ENCODE assay signal across 1 cellular context in genomic region chr2:164934790-164935466, GRCh38.
TF ChIP-seq lines count a peak whose summit lies in the region.

No MANE protein-coding gene starts in this region.

TF ChIP-seq in HepG2, 621 proteins besides CTCF, POLR2A, EP300 and RAD21 (continued from another document and continues in another):
- TF ChIP-seq, protein P1, sequence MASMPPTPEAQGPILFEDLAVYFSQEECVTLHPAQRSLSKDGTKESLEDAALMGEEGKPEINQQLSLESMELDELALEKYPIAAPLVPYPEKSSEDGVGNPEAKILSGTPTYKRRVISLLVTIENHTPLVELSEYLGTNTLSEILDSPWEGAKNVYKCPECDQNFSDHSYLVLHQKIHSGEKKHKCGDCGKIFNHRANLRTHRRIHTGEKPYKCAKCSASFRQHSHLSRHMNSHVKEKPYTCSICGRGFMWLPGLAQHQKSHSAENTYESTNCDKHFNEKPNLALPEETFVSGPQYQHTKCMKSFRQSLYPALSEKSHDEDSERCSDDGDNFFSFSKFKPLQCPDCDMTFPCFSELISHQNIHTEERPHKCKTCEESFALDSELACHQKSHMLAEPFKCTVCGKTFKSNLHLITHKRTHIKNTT (CRISPR knock-in tag; IDR thresholded peaks at IDR 0.05) = no peak
- TF ChIP-seq ATF1 (CRISPR knock-in tag; IDR thresholded peaks at IDR 0.05) (peak; percentile 46; the same call in 1 of the 2 replicates), ZZZ3 (CRISPR knock-in tag; IDR thresholded peaks at IDR 0.05; ENCODE audit: borderline replicate concordance) (no peak), ZNF687 (CRISPR knock-in tag; IDR thresholded peaks at IDR 0.05) (no peak), PCBP2 (optimal IDR thresholded peaks at IDR 0.05; ENCODE audit: low read depth, low read length, poor library complexity, severe bottlenecking) (no peak), TBX3 (IDR thresholded peaks at IDR 0.05; ENCODE audit: borderline replicate concordance) (peak; percentile 98), RORA (CRISPR knock-in tag; IDR thresholded peaks at IDR 0.05) (peak; percentile 76; the same call in 1 of the 2 replicates), RFXANK (CRISPR knock-in tag; IDR thresholded peaks at IDR 0.05) (0 out of 2 replicates have a peak, but pooled peaks have one; percentile 50), HDAC6 (IDR thresholded peaks at IDR 0.05; ENCODE audit: low read depth, low read length) (no peak), ZNF543 (CRISPR knock-in tag; IDR thresholded peaks at IDR 0.05) (0 out of 2 replicates have a peak, but pooled peaks have one; percentile 38), MED13 (CRISPR knock-in tag; IDR thresholded peaks at IDR 0.05) (0 out of 2 replicates have a peak, but pooled peaks have one; percentile 30), GTF2F1 (IDR thresholded peaks at IDR 0.05; ENCODE audit: low read length) (no peak), NKX3-1 (CRISPR knock-in tag; IDR thresholded peaks at IDR 0.05) (no peak), RFX1 (IDR thresholded peaks at IDR 0.05) (no peak), SMAD1 (CRISPR knock-in tag; IDR thresholded peaks at IDR 0.05; ENCODE audit: borderline replicate concordance, low read depth) (no peak), FOXP1 (IDR thresholded peaks at IDR 0.05) (peak; percentile 84), FOXP1 (CRISPR knock-in tag; IDR thresholded peaks at IDR 0.05) (peak; percentile 96), ONECUT2 (CRISPR knock-in tag; IDR thresholded peaks at IDR 0.05) (peak; percentile 99), ZBTB7B (CRISPR knock-in tag; IDR thresholded peaks at IDR 0.05) (0 out of 2 replicates have a peak, but pooled peaks have one; percentile 12), GFI1 (CRISPR knock-in tag; IDR thresholded peaks at IDR 0.05; ENCODE audit: borderline replicate concordance) (peak; percentile 67), SRSF1 (optimal IDR thresholded peaks at IDR 0.05; ENCODE audit: low read depth, low read length) (no peak), CERS6 (CRISPR knock-in tag; IDR thresholded peaks at IDR 0.05) (no peak), ZNF777 (CRISPR knock-in tag; IDR thresholded peaks at IDR 0.05) (no peak), ZMYM2 (CRISPR knock-in tag; IDR thresholded peaks at IDR 0.05) (peak; percentile 82; the same call in 1 of the 2 replicates), REXO4 (CRISPR knock-in tag; IDR thresholded peaks at IDR 0.05; ENCODE audit: borderline replicate concordance) (no peak), SALL2 (CRISPR knock-in tag; IDR thresholded peaks at IDR 0.05) (no peak), TEF (CRISPR knock-in tag; IDR thresholded peaks at IDR 0.05) (no peak), KIAA2018 (CRISPR knock-in tag; IDR thresholded peaks at IDR 0.05; ENCODE audit: borderline replicate concordance) (no peak), MXD3 (CRISPR knock-in tag; IDR thresholded peaks at IDR 0.05) (no peak), CENPX (CRISPR knock-in tag; IDR thresholded peaks at IDR 0.05) (no peak), ZFP36L1 (CRISPR knock-in tag; IDR thresholded peaks at IDR 0.05) (0 out of 2 replicates have a peak, but pooled peaks have one; percentile 39), SOX5 (CRISPR knock-in tag; IDR thresholded peaks at IDR 0.05; ENCODE audit: borderline replicate concordance) (peak; percentile 100)
- TF ChIP-seq, protein P2, sequence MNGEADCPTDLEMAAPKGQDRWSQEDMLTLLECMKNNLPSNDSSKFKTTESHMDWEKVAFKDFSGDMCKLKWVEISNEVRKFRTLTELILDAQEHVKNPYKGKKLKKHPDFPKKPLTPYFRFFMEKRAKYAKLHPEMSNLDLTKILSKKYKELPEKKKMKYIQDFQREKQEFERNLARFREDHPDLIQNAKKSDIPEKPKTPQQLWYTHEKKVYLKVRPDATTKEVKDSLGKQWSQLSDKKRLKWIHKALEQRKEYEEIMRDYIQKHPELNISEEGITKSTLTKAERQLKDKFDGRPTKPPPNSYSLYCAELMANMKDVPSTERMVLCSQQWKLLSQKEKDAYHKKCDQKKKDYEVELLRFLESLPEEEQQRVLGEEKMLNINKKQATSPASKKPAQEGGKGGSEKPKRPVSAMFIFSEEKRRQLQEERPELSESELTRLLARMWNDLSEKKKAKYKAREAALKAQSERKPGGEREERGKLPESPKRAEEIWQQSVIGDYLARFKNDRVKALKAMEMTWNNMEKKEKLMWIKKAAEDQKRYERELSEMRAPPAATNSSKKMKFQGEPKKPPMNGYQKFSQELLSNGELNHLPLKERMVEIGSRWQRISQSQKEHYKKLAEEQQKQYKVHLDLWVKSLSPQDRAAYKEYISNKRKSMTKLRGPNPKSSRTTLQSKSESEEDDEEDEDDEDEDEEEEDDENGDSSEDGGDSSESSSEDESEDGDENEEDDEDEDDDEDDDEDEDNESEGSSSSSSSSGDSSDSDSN (CRISPR knock-in tag; IDR thresholded peaks at IDR 0.05) = no peak
- TF ChIP-seq, protein P3, sequence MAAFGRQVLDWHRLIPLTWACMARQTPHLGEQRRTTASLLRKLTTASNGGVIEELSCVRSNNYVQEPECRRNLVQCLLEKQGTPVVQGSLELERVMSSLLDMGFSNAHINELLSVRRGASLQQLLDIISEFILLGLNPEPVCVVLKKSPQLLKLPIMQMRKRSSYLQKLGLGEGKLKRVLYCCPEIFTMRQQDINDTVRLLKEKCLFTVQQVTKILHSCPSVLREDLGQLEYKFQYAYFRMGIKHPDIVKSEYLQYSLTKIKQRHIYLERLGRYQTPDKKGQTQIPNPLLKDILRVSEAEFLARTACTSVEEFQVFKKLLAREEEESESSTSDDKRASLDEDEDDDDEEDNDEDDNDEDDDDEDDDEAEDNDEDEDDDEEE (CRISPR knock-in tag; IDR thresholded peaks at IDR 0.05) = no peak
- TF ChIP-seq, protein P4, sequence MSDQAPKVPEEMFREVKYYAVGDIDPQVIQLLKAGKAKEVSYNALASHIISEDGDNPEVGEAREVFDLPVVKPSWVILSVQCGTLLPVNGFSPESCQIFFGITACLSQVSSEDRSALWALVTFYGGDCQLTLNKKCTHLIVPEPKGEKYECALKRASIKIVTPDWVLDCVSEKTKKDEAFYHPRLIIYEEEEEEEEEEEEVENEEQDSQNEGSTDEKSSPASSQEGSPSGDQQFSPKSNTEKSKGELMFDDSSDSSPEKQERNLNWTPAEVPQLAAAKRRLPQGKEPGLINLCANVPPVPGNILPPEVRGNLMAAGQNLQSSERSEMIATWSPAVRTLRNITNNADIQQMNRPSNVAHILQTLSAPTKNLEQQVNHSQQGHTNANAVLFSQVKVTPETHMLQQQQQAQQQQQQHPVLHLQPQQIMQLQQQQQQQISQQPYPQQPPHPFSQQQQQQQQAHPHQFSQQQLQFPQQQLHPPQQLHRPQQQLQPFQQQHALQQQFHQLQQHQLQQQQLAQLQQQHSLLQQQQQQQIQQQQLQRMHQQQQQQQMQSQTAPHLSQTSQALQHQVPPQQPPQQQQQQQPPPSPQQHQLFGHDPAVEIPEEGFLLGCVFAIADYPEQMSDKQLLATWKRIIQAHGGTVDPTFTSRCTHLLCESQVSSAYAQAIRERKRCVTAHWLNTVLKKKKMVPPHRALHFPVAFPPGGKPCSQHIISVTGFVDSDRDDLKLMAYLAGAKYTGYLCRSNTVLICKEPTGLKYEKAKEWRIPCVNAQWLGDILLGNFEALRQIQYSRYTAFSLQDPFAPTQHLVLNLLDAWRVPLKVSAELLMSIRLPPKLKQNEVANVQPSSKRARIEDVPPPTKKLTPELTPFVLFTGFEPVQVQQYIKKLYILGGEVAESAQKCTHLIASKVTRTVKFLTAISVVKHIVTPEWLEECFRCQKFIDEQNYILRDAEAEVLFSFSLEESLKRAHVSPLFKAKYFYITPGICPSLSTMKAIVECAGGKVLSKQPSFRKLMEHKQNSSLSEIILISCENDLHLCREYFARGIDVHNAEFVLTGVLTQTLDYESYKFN (CRISPR knock-in tag; conservative IDR thresholded peaks at IDR 0.05) = peak; percentile 96
